Comparison of ENCODE assay signal across 11 cellular contexts in genomic region chr17:46023366-46023765, GRCh38. TPM values are rescaled to one million over a fixed set of nuclear protein-coding genes. Genes with fewer than 3 reads are reported as not detected.
"Had no signal": no experiment of that assay in that cellular context is flagged by ENCODE, and none has a peak within 500 bp of the region (broad histone marks: within the 10 kb centered on the region; RNA-seq: fewer than 3 reads in every experiment).

No MANE protein-coding gene starts in this region.

RNA-seq across cellular contexts. Expression of gene STH, which starts 24.3 kb away (rescaled TPM):
- total RNA-seq: activated CD4-positive, alpha-beta memory T cell treated with anti-CD3 and anti-CD28 coated beads, Interleukin-2, amount 10 ng/mL, durations not matched to agents 7 days and 5 days; activated CD8-positive, alpha-beta memory T cell treated with anti-CD3 and anti-CD28 coated beads, Interleukin-2, amount 10 ng/mL, durations not matched to agents 7 days and 5 days; activated naive CD4-positive, alpha-beta T cell treated with anti-CD3 and anti-CD28 coated beads for 36 hours; activated naive CD4-positive, alpha-beta T cell treated with anti-CD3 and anti-CD28 coated beads, Interleukin-2, amount 50 U/mL, for 72 hours; bronchial epithelial cell; K562; M059J; PC-3; Peyer's patch; SJSA1 had no signal
- polyA plus RNA-seq: K562, SK-N-SH had no signal
